Comparison of ENCODE assay signal across 1 cellular context in the genomic region with DNA sequence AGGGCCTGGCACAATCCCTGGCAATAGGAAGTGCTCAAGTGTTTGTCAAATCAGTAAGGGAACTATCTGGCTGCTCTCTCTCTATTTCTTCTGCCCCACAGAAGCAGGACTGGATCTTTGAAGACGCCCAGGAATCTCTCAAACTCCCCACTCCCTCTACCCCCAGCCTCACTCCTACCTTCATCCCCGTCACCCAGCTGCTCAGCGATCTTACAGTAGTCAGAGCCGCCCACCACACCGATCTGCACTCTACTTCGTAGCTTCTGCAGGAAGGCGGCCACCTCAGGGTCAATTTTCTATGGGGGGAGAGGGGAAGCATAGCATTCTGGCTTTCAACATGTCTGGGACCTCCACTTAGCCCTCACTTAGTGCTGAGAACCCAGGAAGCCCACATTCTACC.
TF ChIP-seq lines count a peak whose summit lies in the region.

No MANE protein-coding gene starts in this region.

TF ChIP-seq in HEK293, 187 proteins besides CTCF, POLR2A, EP300 and RAD21 (continued from another document):
- TF ChIP-seq, protein P1, sequence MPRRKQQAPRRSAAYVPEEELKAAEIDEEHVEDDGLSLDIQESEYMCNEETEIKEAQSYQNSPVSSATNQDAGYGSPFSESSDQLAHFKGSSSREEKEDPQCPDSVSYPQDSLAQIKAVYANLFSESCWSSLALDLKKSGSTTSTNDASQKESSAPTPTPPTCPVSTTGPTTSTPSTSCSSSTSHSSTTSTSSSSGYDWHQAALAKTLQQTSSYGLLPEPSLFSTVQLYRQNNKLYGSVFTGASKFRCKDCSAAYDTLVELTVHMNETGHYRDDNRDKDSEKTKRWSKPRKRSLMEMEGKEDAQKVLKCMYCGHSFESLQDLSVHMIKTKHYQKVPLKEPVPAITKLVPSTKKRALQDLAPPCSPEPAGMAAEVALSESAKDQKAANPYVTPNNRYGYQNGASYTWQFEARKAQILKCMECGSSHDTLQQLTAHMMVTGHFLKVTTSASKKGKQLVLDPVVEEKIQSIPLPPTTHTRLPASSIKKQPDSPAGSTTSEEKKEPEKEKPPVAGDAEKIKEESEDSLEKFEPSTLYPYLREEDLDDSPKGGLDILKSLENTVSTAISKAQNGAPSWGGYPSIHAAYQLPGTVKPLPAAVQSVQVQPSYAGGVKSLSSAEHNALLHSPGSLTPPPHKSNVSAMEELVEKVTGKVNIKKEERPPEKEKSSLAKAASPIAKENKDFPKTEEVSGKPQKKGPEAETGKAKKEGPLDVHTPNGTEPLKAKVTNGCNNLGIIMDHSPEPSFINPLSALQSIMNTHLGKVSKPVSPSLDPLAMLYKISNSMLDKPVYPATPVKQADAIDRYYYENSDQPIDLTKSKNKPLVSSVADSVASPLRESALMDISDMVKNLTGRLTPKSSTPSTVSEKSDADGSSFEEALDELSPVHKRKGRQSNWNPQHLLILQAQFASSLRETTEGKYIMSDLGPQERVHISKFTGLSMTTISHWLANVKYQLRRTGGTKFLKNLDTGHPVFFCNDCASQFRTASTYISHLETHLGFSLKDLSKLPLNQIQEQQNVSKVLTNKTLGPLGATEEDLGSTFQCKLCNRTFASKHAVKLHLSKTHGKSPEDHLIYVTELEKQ (tag by site-specific recombination; IDR thresholded peaks at IDR 0.05; ENCODE audit: borderline replicate concordance), result no peak
